ENCODE assay signal across 8 cellular contexts in the genomic region with DNA sequence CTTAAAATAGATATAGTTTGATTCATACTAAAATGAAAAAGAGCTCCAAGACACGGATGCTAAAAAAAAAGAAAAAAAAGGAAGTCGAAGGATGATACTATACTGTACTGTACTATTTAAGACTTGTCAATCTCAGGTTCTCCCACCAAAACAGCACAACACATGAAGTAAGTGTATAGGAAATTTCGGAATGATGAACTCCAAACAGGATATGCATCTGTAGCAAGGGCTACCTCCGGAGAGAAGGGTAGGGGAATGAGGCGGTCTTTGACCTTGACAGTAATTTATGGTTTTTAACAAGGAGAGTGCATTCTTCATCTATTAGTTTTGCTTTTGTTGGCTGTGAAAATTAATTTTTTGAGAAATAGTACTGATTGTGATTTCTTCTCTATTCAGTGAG. TPM values are rescaled to one million over a fixed set of nuclear protein-coding genes. Genes with fewer than 3 reads are reported as not detected.
DNase-seq lines count a peak whose midpoint lies in the region; ATAC-seq and TF ChIP-seq lines count a peak whose summit lies in the region.

No MANE protein-coding gene starts in this region.

- no peak overlapping the region for H4K5ac ChIP-seq in H9 (ENCODE audit: insufficient read length, low read depth, low read length)

- peaks cover 2% of the 10 kb centered on the region for H3K23me2 ChIP-seq in H9 (ENCODE audit: insufficient read length, low read depth, low read length, poor library complexity, severe bottlenecking)

- H3K27me3 ChIP-seq in H9 (ENCODE audit: insufficient read depth, low read length) (no peaks in the 10 kb centered on the region; the same call in 1 of the 2 replicates), fibroblast of lung (ENCODE audit: control insufficient read depth, insufficient read depth, low read length) (no peaks in the 10 kb centered on the region), sigmoid colon (no peaks in the 10 kb centered on the region)

- no peak overlapping the region for H3K27ac ChIP-seq in H9 (ENCODE audit: insufficient read length, low read depth, low read length)
- no peak overlapping the region for H3K27ac ChIP-seq in fibroblast of lung (ENCODE audit: insufficient read depth, low read length)
- H3K27ac ChIP-seq in sigmoid colon = peak overlapping the region; percentile 84 to 90 (median 88)

- peak overlapping the region; percentile 95 to 99 for H3K4me3 Mint-ChIP-seq in H9

- H3K56ac ChIP-seq in H9 (ENCODE audit: insufficient read length, low read depth, low read length) = no peak overlapping the region

- peaks cover 0 to 11% (median 7%) of the 10 kb centered on the region in 3 experiments; a peak in 5 of 7 replicates for H3K36me3 Mint-ChIP-seq in H9 (ENCODE audit: insufficient read depth in 1 of 3, low read depth in 3 of 3)

- H3K9me3 ChIP-seq in H9 (ENCODE audit: control insufficient read depth, low read depth, low read length) (no peaks in the 10 kb centered on the region), fibroblast of lung (ENCODE audit: control insufficient read depth, insufficient read depth, low read depth, low read length) (no peaks in the 10 kb centered on the region), sigmoid colon (no peaks in the 10 kb centered on the region)

- H3K14ac ChIP-seq in H9 (ENCODE audit: insufficient read depth, low read length) = no peak overlapping the region

- no peak overlapping the region for H3T11ph ChIP-seq in H9 (ENCODE audit: low read length)

- TF ChIP-seq CTCF in H9 (conservative IDR thresholded peaks at IDR 0.05) (no peak), fibroblast of lung (conservative IDR thresholded peaks at IDR 0.05 in 1 of 2, IDR thresholded peaks at IDR 0.05 in 1 of 2; ENCODE audit: low read depth in 1 of 2, low read length in 2 of 2) (no peak), sigmoid colon (IDR thresholded peaks at IDR 0.05) (no peak)

- H3K36me3 ChIP-seq in fibroblast of lung (ENCODE audit: control insufficient read depth, insufficient read depth, low read length) (no peaks in the 10 kb centered on the region), sigmoid colon (peaks cover 0 to 1% (median 0%) of the 10 kb centered on the region in 4 donors)

- no peak overlapping the region for H2BK120ac ChIP-seq in H9 (ENCODE audit: low read depth, low read length, poor library complexity, severe bottlenecking)

- H2AK5ac ChIP-seq in H9 (ENCODE audit: insufficient read length, low read length) = no peak overlapping the region

- H3K79me2 ChIP-seq in H9 (ENCODE audit: insufficient read depth, low read length) (peaks cover 23% of the 10 kb centered on the region; the same call in 1 of the 2 replicates), fibroblast of lung (ENCODE audit: control insufficient read depth, insufficient read depth, low read length) (peaks cover 43% of the 10 kb centered on the region)

- WGBS in H9 (ENCODE audit: extremely low coverage, insufficient read length, low lambda C conversion rate) = no CpG with 5 or more reads among the region's 5 CpGs
- WGBS in sigmoid colon, 2 donors = 46 to 61% methylated on average over 5 of the region's 5 CpGs

- no peak overlapping the region for H2BK20ac ChIP-seq in H9 (ENCODE audit: low read depth, low read length, poor library complexity, severe bottlenecking)

- no peak overlapping the region for H2AFZ ChIP-seq in H9 (ENCODE audit: low read length)
- peak overlapping the region; percentile 45 for H2AFZ ChIP-seq in fibroblast of lung (ENCODE audit: low read length)

- H2BK5ac ChIP-seq in H9 (ENCODE audit: insufficient read length, low read length) = no peak overlapping the region

- H3K4me1 ChIP-seq in H9 (ENCODE audit: insufficient read depth, low read length) (no peaks in the 10 kb centered on the region), fibroblast of lung (ENCODE audit: control insufficient read depth, extremely low read depth, insufficient read depth, low read length) (no peaks in the 10 kb centered on the region), sigmoid colon (peaks cover 0 to 26% (median 16%) of the 10 kb centered on the region in 4 donors)

- peaks cover 15 to 22% of the 10 kb centered on the region in 2 experiments for H3K4me1 Mint-ChIP-seq in H9

- no peak overlapping the region for H3K9ac ChIP-seq in H9 (ENCODE audit: extremely low read depth, insufficient read length, low read length)
- no peak overlapping the region for H3K9ac ChIP-seq in fibroblast of lung (ENCODE audit: insufficient read depth, low read length)

- H3K79me1 ChIP-seq in H9 (ENCODE audit: insufficient read depth, low read depth, low read length, poor library complexity, severe bottlenecking) = peaks cover 2% of the 10 kb centered on the region

- no peak overlapping the region for H4K91ac ChIP-seq in H9 (ENCODE audit: insufficient read length, low read depth, low read length)

- H3K27ac Mint-ChIP-seq in H9 = peak overlapping the region in 1 of 3 experiments; percentile 24; a peak in 2 of 7 replicates

- H3K4ac ChIP-seq in H9 (ENCODE audit: low read depth, low read length) = no peak overlapping the region

- intact Hi-C loops in sigmoid colon (cut with DNase I) (loop anchor here (1.0 to 5.0 kb wide), 4 partner anchors 11 to 1535 kb away; partner anchors contain the start of genes DCUN1D4 and SCFD2), posterior vena cava (cut with DNase I) (no loop called here)

- H3K18ac ChIP-seq in H9 (ENCODE audit: insufficient read length, low read depth, low read length) = no peak overlapping the region

- H4K20me1 ChIP-seq in H9 (ENCODE audit: control insufficient read depth, insufficient read depth, insufficient read length) = no peaks in the 10 kb centered on the region
- H4K20me1 ChIP-seq in fibroblast of lung (ENCODE audit: control insufficient read depth, extremely low read depth, insufficient read depth, low read length) = no peaks in the 10 kb centered on the region

- ATAC-seq in GM19035 (IDR thresholded peaks at IDR 0.05; ENCODE audit: unreplicated experiment) = no peak

- no peak overlapping the region for H2BK15ac ChIP-seq in H9 (ENCODE audit: low read depth, low read length)

- H3K23ac ChIP-seq in H9 (ENCODE audit: insufficient read length, low read depth, low read length) = no peak overlapping the region

- H3K9me3 Mint-ChIP-seq in H9 = no peaks in the 10 kb centered on the region

- TF ChIP-seq EP300 in sigmoid colon (IDR thresholded peaks at IDR 0.05) = no peak

- no peak overlapping the region for H4K8ac ChIP-seq in H9 (replicated peaks; ENCODE audit: insufficient read length, low read depth, low read length)

- H3K4me2 ChIP-seq in H9 (ENCODE audit: insufficient read depth, insufficient read length, low read length) (peak overlapping the region; percentile 86), fibroblast of lung (ENCODE audit: extremely low read depth, insufficient read depth, low read length) (peak overlapping the region; percentile 73)

- TF ChIP-seq POLR2A in sigmoid colon (IDR thresholded peaks at IDR 0.05) = no peak

- H3K27me3 Mint-ChIP-seq in H9 (ENCODE audit: low read depth) = peaks cover 34% of the 10 kb centered on the region

- no peak for DNase-seq in H9
- peak; percentile 6 to 25 for DNase-seq in SHP77 (lab: John Stamatoyannopoulos, UW)
- DNase-seq in fibroblast of lung (ENCODE audit: low read depth in 2 of 2) = peak in 1 of 2 donors; percentile 25
- no peak for DNase-seq in sigmoid colon
- DNase-seq in posterior vena cava (ENCODE audit: low spot score) = no peak
- DNase-seq in SKM-1 (lab: John Stamatoyannopoulos, UW; ENCODE audit: unreplicated experiment) = no peak
- no peak for DNase-seq in DMS79 (lab: John Stamatoyannopoulos, UW)

- H2BK12ac ChIP-seq in H9 (ENCODE audit: insufficient read length, low read depth, low read length) = no peak overlapping the region

- H3K4me3 ChIP-seq in fibroblast of lung (replicated peaks in 1 of 4; ENCODE audit: control extremely low read depth in 1 of 4, insufficient read depth in 1 of 4, low read depth in 3 of 4, low read length in 4 of 4) = peak overlapping the region; percentile 74 to 91 (median 82)
- H3K4me3 ChIP-seq in sigmoid colon = peak overlapping the region; percentile 81 to 94 (median 88)

RNA-seq across cellular contexts. Expression of gene FIP1L1, which starts 0.5 kb away (rescaled TPM):
- total RNA-seq in H9 (2021) (68.0 and 71.2 TPM in 2 replicates), fibroblast of lung (75.8 and 98.3 TPM in 2 replicates), sigmoid colon (10 to 100 TPM; 33.7 to 47.7 (median 43.7) TPM), posterior vena cava (10 to 100 TPM; 38.2 to 38.9 TPM)
- polyA plus RNA-seq in fibroblast of lung (22.3 and 39.7 TPM in 2 replicates), sigmoid colon (10 to 100 TPM; 19.7 to 32.5 (median 28.2) TPM)
- polyA plus RNA-seq in fibroblast of lung (2012) = 48.0 and 64.3 TPM in 2 replicates
- 31.3 and 44.8 TPM in 2 replicates for polyA minus RNA-seq in fibroblast of lung (ENCODE audit: low replicate concordance)

RNA-seq across cellular contexts. Expression of gene SCFD2, which starts 11.0 kb away (rescaled TPM):
- total RNA-seq in H9 (2021) = 10.1 TPM in 2 replicates
- 12.3 and 23.1 TPM in 2 replicates for total RNA-seq in fibroblast of lung
- polyA plus RNA-seq in fibroblast of lung = 16.2 and 34.6 TPM in 2 replicates
- 16.9 and 35.9 TPM in 2 replicates for polyA plus RNA-seq in fibroblast of lung (2012)
- 53.6 and 79.5 TPM in 2 replicates for polyA minus RNA-seq in fibroblast of lung (ENCODE audit: low replicate concordance)
- total RNA-seq in sigmoid colon = 10 to 100 TPM; 10.7 to 16.6 (median 12.2) TPM
- polyA plus RNA-seq in sigmoid colon = 1 to 10 TPM; 3.7 to 7.3 (median 4.8) TPM
- total RNA-seq in posterior vena cava = 10 to 100 TPM; 17.5 to 18.6 TPM

Comparison
In these comparisons a context has a peak if more than half of its experiments do, and no peak if none do; other contexts are left out.
1. DNase-seq: peak in SHP77 (2 of 2); none in H9 (single experiment), sigmoid colon (single experiment), posterior vena cava (single experiment), SKM-1 (single experiment) and DMS79 (single experiment).
2. H3K27ac ChIP-seq: peak in sigmoid colon (4 of 4); none in H9 (single experiment) and fibroblast of lung (single experiment).